27 cellular contexts compared by ENCODE assay signal in the genomic region with DNA sequence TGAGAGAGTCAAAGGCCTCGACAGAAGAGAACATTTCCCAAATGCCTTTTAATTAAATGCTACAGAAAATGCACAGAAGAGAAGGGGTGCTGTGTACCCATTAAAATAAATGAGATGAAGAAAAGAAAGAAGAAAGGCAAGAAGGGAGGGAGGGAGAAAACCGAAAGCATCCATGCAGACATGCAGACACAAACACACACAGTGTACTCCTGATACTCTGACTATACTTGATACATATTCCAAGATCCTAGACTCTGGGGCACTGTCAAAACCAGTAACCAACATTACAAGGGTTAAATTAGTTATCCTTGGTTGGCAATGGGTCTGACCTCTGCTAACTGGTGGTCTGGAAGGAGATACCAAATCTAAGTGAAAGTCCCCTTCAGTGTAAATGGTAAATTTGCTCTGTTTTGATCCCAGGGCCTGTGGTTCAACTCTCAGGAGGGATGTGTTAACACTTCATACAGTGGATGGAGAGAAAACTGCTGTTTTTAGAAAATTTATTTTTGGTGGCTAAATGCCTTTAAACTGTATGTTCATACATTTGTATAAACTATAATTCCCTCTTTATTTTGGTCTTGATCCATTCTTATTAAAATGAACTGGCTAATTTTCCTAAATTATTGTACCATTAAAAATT.
A peak's percentile ranks its signal among the peaks of the same experiment; 100 is the strongest.
DNase-seq lines count a peak whose midpoint lies in the region; ATAC-seq and TF ChIP-seq lines count a peak whose summit lies in the region.
"Had no signal": no experiment of that assay in that cellular context is flagged by ENCODE, and none has a peak within 500 bp of the region (broad histone marks: within the 10 kb centered on the region; RNA-seq: fewer than 3 reads in every experiment).

No MANE protein-coding gene starts in this region.

- H3K4me2 ChIP-seq in mesenchymal stem cell (ENCODE audit: low read length, poor library complexity, severe bottlenecking) = no peak overlapping the region

- no peak overlapping the region for H2BK120ac ChIP-seq in mesenchymal stem cell (ENCODE audit: low read depth, low read length)

- H2BK12ac ChIP-seq in mesenchymal stem cell (ENCODE audit: low read length in 2 of 2) = no peak overlapping the region

- H3K36me3 ChIP-seq in SJSA1 (no peaks in the 10 kb centered on the region), mesenchymal stem cell (ENCODE audit: control insufficient read depth in 1 of 2, insufficient read depth in 2 of 2, low read depth in 1 of 2, low read length in 2 of 2) (peaks cover 0 to 25% of the 10 kb centered on the region in 2 experiments), uterus (no peaks in the 10 kb centered on the region), transverse colon (no peaks in the 10 kb centered on the region)
- H3K36me3 ChIP-seq: HAP-1, upper lobe of right lung had no signal

- H3K23ac ChIP-seq in mesenchymal stem cell (ENCODE audit: low read length in 2 of 2) = no peak overlapping the region

- intact Hi-C loops in Right ventricle myocardium inferior (cut with DNase I) = no loop called here
- intact Hi-C loops in right cardiac atrium (cut with DNase I) = no loop called here
- intact Hi-C loops in uterus (cut with DNase I; ENCODE audit: low total_unique reads) = no loop called here
- intact Hi-C loops in transverse colon (cut with DNase I; ENCODE audit: low total_unique reads) = no loop called here

- no peak overlapping the region for H2BK5ac ChIP-seq in mesenchymal stem cell (ENCODE audit: low read depth, low read length, poor library complexity, severe bottlenecking)

- TF ChIP-seq CTCF in uterus (IDR thresholded peaks at IDR 0.05) = no peak
- no peak for TF ChIP-seq CTCF in transverse colon (IDR thresholded peaks at IDR 0.05)

- H4K8ac ChIP-seq in mesenchymal stem cell (ENCODE audit: low read length) = no peak overlapping the region

- in situ Hi-C loops in transverse colon (cut with MboI; ENCODE audit: low pct_ligation_motif_present in 1 of 4, low pct_unique_long_range_greater_than_20kb in 1 of 4, low sequenced_read_pairs in 3 of 4) = loop anchor here in 1 of 4 donors (25.0 kb wide), 2 partner anchors 242 to 692 kb away; a partner anchor contains a TSS

- H3K27ac ChIP-seq in right cardiac atrium (ENCODE audit: low read length) (no peak overlapping the region), SJSA1 (peak overlapping the region; percentile 49), mesenchymal stem cell (ENCODE audit: low read length, poor library complexity, severe bottlenecking) (peak overlapping the region; percentile 36), uterus (peak overlapping the region; percentile 47 to 51), transverse colon (no peak overlapping the region)
- H3K27ac ChIP-seq: PC-9, upper lobe of right lung had no signal

- TF ChIP-seq POLR2A in uterus (IDR thresholded peaks at IDR 0.05) (no peak), transverse colon (IDR thresholded peaks at IDR 0.05) (no peak)

- H3K18ac ChIP-seq in mesenchymal stem cell (ENCODE audit: low read depth in 1 of 2, low read length in 2 of 2) = no peak overlapping the region

- H3K4me1 ChIP-seq in right cardiac atrium (ENCODE audit: control insufficient read depth, insufficient read depth, low read length) = no peaks in the 10 kb centered on the region
- peaks cover 84% of the 10 kb centered on the region for H3K4me1 ChIP-seq in SJSA1 (replicated peaks)
- peaks cover 11% of the 10 kb centered on the region for H3K4me1 ChIP-seq in mesenchymal stem cell (ENCODE audit: control insufficient read depth, insufficient read depth, low read depth, low read length)
- H3K4me1 ChIP-seq in uterus = peaks cover 6 to 8% of the 10 kb centered on the region in 2 donors
- peaks cover 0 to 44% (median 19%) of the 10 kb centered on the region in 4 donors for H3K4me1 ChIP-seq in transverse colon

- H3K27me3 ChIP-seq in right cardiac atrium (ENCODE audit: control insufficient read depth, insufficient read depth) (no peaks in the 10 kb centered on the region), SJSA1 (replicated peaks) (no peaks in the 10 kb centered on the region), mesenchymal stem cell (ENCODE audit: control insufficient read depth in 1 of 2, insufficient read depth in 1 of 2, low read length in 2 of 2) (no peaks in the 10 kb centered on the region), uterus (no peaks in the 10 kb centered on the region), transverse colon (no peaks in the 10 kb centered on the region)
- H3K27me3 ChIP-seq: upper lobe of right lung had no signal

- peaks cover 1% of the 10 kb centered on the region for H3K79me1 ChIP-seq in mesenchymal stem cell (replicated peaks; ENCODE audit: low read length, poor library complexity, severe bottlenecking)

- H3K9me3 ChIP-seq in right cardiac atrium (ENCODE audit: control insufficient read depth, low read length) = no peaks in the 10 kb centered on the region
- no peaks in the 10 kb centered on the region for H3K9me3 ChIP-seq in SJSA1 (replicated peaks)
- H3K9me3 ChIP-seq in mesenchymal stem cell (ENCODE audit: control insufficient read depth, low read length) = no peaks in the 10 kb centered on the region
- H3K9me3 ChIP-seq in uterus = no peaks in the 10 kb centered on the region
- no peaks in the 10 kb centered on the region for H3K9me3 ChIP-seq in transverse colon
- H3K9me3 ChIP-seq: HAP-1, upper lobe of right lung had no signal

- no peak for TF ChIP-seq EP300 in transverse colon (IDR thresholded peaks at IDR 0.05; ENCODE audit: low read depth)

- H3K9ac ChIP-seq in mesenchymal stem cell (ENCODE audit: low read length) = peak overlapping the region; percentile 76

- DNase-seq in Right ventricle myocardium inferior (ENCODE audit: missing footprints) = no peak
- no peak for DNase-seq in right cardiac atrium
- DNase-seq in SJSA1 (ENCODE audit: low read depth in 1 of 2, low spot score in 2 of 2) = no peak
- no peak for DNase-seq in mesenchymal stem cell
- DNase-seq in uterus = no peak
- DNase-seq in transverse colon = no peak
- DNase-seq in stimulated activated naive CD4-positive, alpha-beta T cell (lab: John Stamatoyannopoulos, UW) = no peak
- DNase-seq: activated CD4-positive, alpha-beta T cell treated with anti-CD3 and anti-CD28 coated beads, Interleukin-2, amount 10 ng/mL, durations not matched to agents 24 days and 14 days; activated effector memory CD4-positive, alpha-beta T cell treated with Interleukin-2 at 50 U/mL for 16 hours; CD8-positive, alpha-beta T cell; immature natural killer cell; left colon; NCI-H1436; NCI-H2081; NCI-H2227 treated with DMSO at 0.1 percent for 48 hours; NCI-H526 treated with DMSO at 0.1 percent for 48 hours; NK-92 treated with Interleukin-12 subunit alpha and Interleukin-12 subunit beta, amount 100 ng/mL, for 24 hours; PC-9; SIG-M5; stimulated activated CD4-positive, alpha-beta T cell treated with anti-CD3 and anti-CD28 coated beads, Interleukin-4, amount 100 ng/mL, for 24 hours; substantia nigra; T-cell; upper lobe of right lung had no signal

- H3K4ac ChIP-seq in mesenchymal stem cell (ENCODE audit: low read depth in 1 of 2, low read length in 2 of 2) = no peak overlapping the region

- H4K91ac ChIP-seq in mesenchymal stem cell (ENCODE audit: low read length) = no peak overlapping the region

- ATAC-seq in Right ventricle myocardium inferior = peak; percentile 48
- no peak for ATAC-seq in right cardiac atrium
- ATAC-seq in GM21576 (IDR thresholded peaks at IDR 0.05; ENCODE audit: unreplicated experiment) = no peak
- ATAC-seq: activated naive CD4-positive, alpha-beta T cell treated with anti-CD3 and anti-CD28 coated beads, Interleukin-2, amount 50 U/mL, for 72 hours; CD8-positive, alpha-beta T cell; left colon; T-cell; upper lobe of right lung; WTC11 had no signal

- peak overlapping the region; percentile 43 for H2AK5ac ChIP-seq in mesenchymal stem cell (ENCODE audit: low read length, severe bottlenecking)

- H3K4me3 ChIP-seq in right cardiac atrium (ENCODE audit: low read length) (no peak overlapping the region), SJSA1 (no peak overlapping the region), mesenchymal stem cell (ENCODE audit: insufficient read depth in 1 of 2, low read depth in 1 of 2, low read length in 2 of 2) (no peak overlapping the region), uterus (no peak overlapping the region), transverse colon (no peak overlapping the region)
- H3K4me3 ChIP-seq: HAP-1, PC-9, upper lobe of right lung had no signal

- H2BK15ac ChIP-seq in mesenchymal stem cell (ENCODE audit: low read depth, poor library complexity, severe bottlenecking) = no peak overlapping the region

- H2AFZ ChIP-seq in mesenchymal stem cell (ENCODE audit: low read depth, low read length) = no peak overlapping the region
- H2AFZ ChIP-seq: PC-9 had no signal

- H3K14ac ChIP-seq in mesenchymal stem cell (ENCODE audit: low read length in 2 of 2) = no peak overlapping the region

- 77% methylated on average over 2 of the region's 2 CpGs for WGBS in right cardiac atrium
- WGBS in mesenchymal stem cell = 100% methylated on average over 1 of the region's 2 CpGs
- WGBS in transverse colon (ENCODE audit: low coverage in 1 of 2), 2 donors = 69 to 77% methylated on average over 2 of the region's 2 CpGs

Comparison
In these comparisons a context has a peak if more than half of its experiments do, and no peak if none do; other contexts are left out.
1. H3K27ac ChIP-seq: peak in SJSA1 (single experiment), mesenchymal stem cell (single experiment) and uterus (2 of 2); none in right cardiac atrium (single experiment) and transverse colon (0 of 4).